8 cellular contexts compared by ENCODE assay signal in the genomic region with DNA sequence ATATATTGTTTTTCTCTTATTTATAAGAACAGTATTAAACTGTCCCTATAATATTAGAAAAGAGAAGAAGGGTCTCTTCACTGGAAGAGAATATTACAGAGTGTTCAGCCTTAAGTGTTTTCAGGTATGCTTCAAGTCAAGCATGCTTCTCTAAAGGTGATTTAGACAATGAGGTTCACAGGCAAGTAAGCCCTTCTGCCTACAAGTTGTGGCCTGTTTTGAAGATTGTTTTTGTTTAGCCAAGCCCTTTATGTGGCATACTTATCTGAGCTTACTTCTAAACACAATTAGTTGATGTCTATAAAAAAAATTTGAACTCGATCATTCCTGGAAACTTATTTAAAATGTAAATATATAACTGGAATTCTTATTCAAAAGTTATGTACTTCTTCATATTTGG.
"Had no signal": no experiment of that assay in that cellular context is flagged by ENCODE, and none has a peak within 500 bp of the region (broad histone marks: within the 10 kb centered on the region; RNA-seq: fewer than 3 reads in every experiment).

No MANE protein-coding gene starts in this region.

- H3K36me3 ChIP-seq: HAP-1 had no signal

- H3K9ac ChIP-seq: GM23248 had no signal

- DNase-seq: GM23248, GOT3, H7, HFFc6 had no signal

- ATAC-seq: HCT116, HepG2 had no signal

- H2AFZ ChIP-seq: GM23248 had no signal

- H3K9me3 ChIP-seq: HAP-1 had no signal

- H3K4me3 ChIP-seq: GM23248, HAP-1 had no signal

- H3K4me1 ChIP-seq: HAP-1 had no signal

- H3K27ac ChIP-seq: GM23248, HL-60 had no signal

- FAIRE-seq: HepG2 had no signal
